Comparison of ENCODE assay signal across 1 cellular context in the genomic region with DNA sequence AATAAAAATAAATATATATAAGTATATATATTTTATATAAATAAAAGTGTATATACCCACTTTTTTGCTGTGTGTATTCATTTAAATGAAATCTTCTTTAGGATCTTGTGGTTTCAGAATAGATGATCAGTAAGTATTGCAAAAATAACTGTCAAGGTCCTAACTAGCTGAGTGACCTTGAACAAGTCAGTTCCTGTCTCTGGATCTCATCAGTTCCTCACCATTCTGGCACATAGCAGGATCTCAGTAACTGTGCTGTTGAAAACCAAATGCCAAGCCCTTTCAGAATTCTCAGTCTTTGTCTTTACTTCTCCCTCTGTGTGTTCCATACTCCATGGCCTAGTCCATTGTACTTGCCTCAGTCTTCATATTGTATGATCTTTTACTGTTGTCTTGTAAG.
TF ChIP-seq lines count a peak whose summit lies in the region.

No MANE protein-coding gene starts in this region.

TF ChIP-seq in GM12878, 131 proteins besides CTCF, POLR2A, EP300 and RAD21 (continued from another document):
- TF ChIP-seq, protein P1, sequence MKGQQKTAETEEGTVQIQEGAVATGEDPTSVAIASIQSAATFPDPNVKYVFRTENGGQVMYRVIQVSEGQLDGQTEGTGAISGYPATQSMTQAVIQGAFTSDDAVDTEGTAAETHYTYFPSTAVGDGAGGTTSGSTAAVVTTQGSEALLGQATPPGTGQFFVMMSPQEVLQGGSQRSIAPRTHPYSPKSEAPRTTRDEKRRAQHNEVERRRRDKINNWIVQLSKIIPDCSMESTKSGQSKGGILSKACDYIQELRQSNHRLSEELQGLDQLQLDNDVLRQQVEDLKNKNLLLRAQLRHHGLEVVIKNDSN (IDR thresholded peaks at IDR 0.05; ENCODE audit: borderline replicate concordance, extremely low read length, insufficient read depth, low read depth, low read length), result no peak
- TF ChIP-seq E2F4 (IDR thresholded peaks at IDR 0.05; ENCODE audit: low read depth, low read length) (no peak), E4F1 (IDR thresholded peaks at IDR 0.05; ENCODE audit: borderline replicate concordance, partially characterized antibody) (no peak), BACH1 (IDR thresholded peaks at IDR 0.05; ENCODE audit: borderline replicate concordance) (no peak)
- TF ChIP-seq, protein P2, sequence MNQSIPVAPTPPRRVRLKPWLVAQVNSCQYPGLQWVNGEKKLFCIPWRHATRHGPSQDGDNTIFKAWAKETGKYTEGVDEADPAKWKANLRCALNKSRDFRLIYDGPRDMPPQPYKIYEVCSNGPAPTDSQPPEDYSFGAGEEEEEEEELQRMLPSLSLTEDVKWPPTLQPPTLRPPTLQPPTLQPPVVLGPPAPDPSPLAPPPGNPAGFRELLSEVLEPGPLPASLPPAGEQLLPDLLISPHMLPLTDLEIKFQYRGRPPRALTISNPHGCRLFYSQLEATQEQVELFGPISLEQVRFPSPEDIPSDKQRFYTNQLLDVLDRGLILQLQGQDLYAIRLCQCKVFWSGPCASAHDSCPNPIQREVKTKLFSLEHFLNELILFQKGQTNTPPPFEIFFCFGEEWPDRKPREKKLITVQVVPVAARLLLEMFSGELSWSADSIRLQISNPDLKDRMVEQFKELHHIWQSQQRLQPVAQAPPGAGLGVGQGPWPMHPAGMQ (IDR thresholded peaks at IDR 0.05; ENCODE audit: borderline replicate concordance), result no peak
- TF ChIP-seq, protein P3, sequence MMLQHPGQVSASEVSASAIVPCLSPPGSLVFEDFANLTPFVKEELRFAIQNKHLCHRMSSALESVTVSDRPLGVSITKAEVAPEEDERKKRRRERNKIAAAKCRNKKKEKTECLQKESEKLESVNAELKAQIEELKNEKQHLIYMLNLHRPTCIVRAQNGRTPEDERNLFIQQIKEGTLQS (IDR thresholded peaks at IDR 0.05; ENCODE audit: borderline replicate concordance, extremely low read depth, low read depth, low read length), result no peak
